Comparison of ENCODE assay signal across 1 cellular context in the genomic region with DNA sequence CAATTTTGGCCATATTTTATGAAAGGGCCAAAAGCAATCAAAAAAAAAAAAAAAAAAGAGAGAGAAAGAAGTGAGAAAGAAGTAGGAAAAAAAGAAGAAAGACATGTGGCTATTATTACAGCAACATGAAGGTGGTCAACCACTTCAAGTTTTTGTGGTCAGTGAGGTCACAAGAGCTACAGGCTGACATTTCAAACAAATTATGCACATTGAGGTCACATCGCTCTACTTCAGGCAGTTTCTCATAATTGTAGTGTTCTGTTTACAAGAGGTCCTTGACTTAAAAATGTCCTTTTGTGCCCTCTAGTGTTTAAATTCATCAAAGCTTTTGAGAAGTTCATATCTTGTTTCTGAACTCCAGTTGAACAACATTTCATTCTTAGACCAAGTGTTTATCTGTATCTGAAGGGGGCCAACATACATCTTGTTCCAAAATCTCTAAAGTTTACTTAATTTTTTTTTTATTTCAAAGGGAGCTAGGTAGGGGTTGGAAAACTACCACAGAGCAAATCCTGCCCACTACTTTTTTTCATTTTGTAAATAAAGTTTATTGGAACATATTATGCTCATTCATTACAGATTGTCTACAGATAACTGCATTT.
TF ChIP-seq lines count a peak whose summit lies in the region.

No MANE protein-coding gene starts in this region.

TF ChIP-seq in GM12878, 131 proteins besides CTCF, POLR2A, EP300 and RAD21 (continued from another document and continues in another):
- TF ChIP-seq ZBTB4 (CRISPR knock-in tag; IDR thresholded peaks at IDR 0.05): no peak
- TF ChIP-seq SMC3 (IDR thresholded peaks at IDR 0.05; ENCODE audit: borderline replicate concordance, low read length): peak; percentile 67; the same call in 1 of the 2 replicates
- no peak for TF ChIP-seq MYC (IDR thresholded peaks at IDR 0.05; ENCODE audit: insufficient read depth, insufficient read length, insufficient replicate concordance, low read length, severe bottlenecking)
- TF ChIP-seq TCF7 (IDR thresholded peaks at IDR 0.05; ENCODE audit: borderline replicate concordance): peak; percentile 50; the same call in 1 of the 2 replicates
- no peak for TF ChIP-seq TCF12 (IDR thresholded peaks at IDR 0.05; ENCODE audit: low read depth, low read length)
- peak; percentile 81 for TF ChIP-seq ATF2 (IDR thresholded peaks at IDR 0.05; ENCODE audit: low read length)
- TF ChIP-seq EGR1 (IDR thresholded peaks at IDR 0.05; ENCODE audit: borderline replicate concordance in 1 of 2, low read depth in 2 of 2, low read length in 2 of 2): no peak
- TF ChIP-seq SPI1 (IDR thresholded peaks at IDR 0.05; ENCODE audit: borderline replicate concordance, insufficient read depth, low read depth, low read length): no peak
- TF ChIP-seq ZNF207 (IDR thresholded peaks at IDR 0.05; ENCODE audit: borderline replicate concordance): no peak
- no peak for TF ChIP-seq CBX3 (IDR thresholded peaks at IDR 0.05; ENCODE audit: borderline replicate concordance, low read depth)
- 0 out of 2 replicates have a peak, but pooled peaks have one; percentile 37 for TF ChIP-seq PML (IDR thresholded peaks at IDR 0.05; ENCODE audit: low read length)
- no peak for TF ChIP-seq FOXK2 (IDR thresholded peaks at IDR 0.05)
- TF ChIP-seq ZZZ3 (IDR thresholded peaks at IDR 0.05; ENCODE audit: control insufficient read depth, insufficient read length, low read depth): no peak
- TF ChIP-seq IRF4 (IDR thresholded peaks at IDR 0.05; ENCODE audit: low read depth, low read length): peak; percentile 64; the same call in 1 of the 2 replicates
- no peak for TF ChIP-seq MYB (IDR thresholded peaks at IDR 0.05; ENCODE audit: borderline replicate concordance, low read depth, low read length)
- peak; percentile 87 for TF ChIP-seq ATF7 (IDR thresholded peaks at IDR 0.05; ENCODE audit: low read depth)
- no peak for TF ChIP-seq NFXL1 (IDR thresholded peaks at IDR 0.05; ENCODE audit: borderline replicate concordance)
- TF ChIP-seq ZNF217 (IDR thresholded peaks at IDR 0.05): no peak
- TF ChIP-seq EED (IDR thresholded peaks at IDR 0.05; ENCODE audit: low read depth): no peak
- no peak for TF ChIP-seq ZNF274 (IDR thresholded peaks at IDR 0.05; ENCODE audit: insufficient read depth, insufficient read length)
- TF ChIP-seq, protein P1, sequence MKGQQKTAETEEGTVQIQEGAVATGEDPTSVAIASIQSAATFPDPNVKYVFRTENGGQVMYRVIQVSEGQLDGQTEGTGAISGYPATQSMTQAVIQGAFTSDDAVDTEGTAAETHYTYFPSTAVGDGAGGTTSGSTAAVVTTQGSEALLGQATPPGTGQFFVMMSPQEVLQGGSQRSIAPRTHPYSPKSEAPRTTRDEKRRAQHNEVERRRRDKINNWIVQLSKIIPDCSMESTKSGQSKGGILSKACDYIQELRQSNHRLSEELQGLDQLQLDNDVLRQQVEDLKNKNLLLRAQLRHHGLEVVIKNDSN (IDR thresholded peaks at IDR 0.05; ENCODE audit: borderline replicate concordance, extremely low read length, insufficient read depth, low read depth, low read length): no peak
- peak; percentile 91 for TF ChIP-seq CBFB (IDR thresholded peaks at IDR 0.05; ENCODE audit: low read depth)
- no peak for TF ChIP-seq KDM1A (IDR thresholded peaks at IDR 0.05; ENCODE audit: borderline replicate concordance)
- TF ChIP-seq RUNX3 (IDR thresholded peaks at IDR 0.05; ENCODE audit: low read length): peak; percentile 99
- no peak for TF ChIP-seq KAT2A (conservative IDR thresholded peaks at IDR 0.05; ENCODE audit: control insufficient read depth, low read depth, low read length)
- no peak for TF ChIP-seq MAX (IDR thresholded peaks at IDR 0.05; ENCODE audit: low read depth, low read length)
- no peak for TF ChIP-seq TCF3 (IDR thresholded peaks at IDR 0.05; ENCODE audit: borderline replicate concordance, insufficient read depth, low read depth, low read length)
- no peak for TF ChIP-seq SKIL (IDR thresholded peaks at IDR 0.05; ENCODE audit: low read depth, poor library complexity, severe bottlenecking)
- TF ChIP-seq BRCA1 (IDR thresholded peaks at IDR 0.05; ENCODE audit: low read depth, low read length): no peak
- TF ChIP-seq, protein P2, sequence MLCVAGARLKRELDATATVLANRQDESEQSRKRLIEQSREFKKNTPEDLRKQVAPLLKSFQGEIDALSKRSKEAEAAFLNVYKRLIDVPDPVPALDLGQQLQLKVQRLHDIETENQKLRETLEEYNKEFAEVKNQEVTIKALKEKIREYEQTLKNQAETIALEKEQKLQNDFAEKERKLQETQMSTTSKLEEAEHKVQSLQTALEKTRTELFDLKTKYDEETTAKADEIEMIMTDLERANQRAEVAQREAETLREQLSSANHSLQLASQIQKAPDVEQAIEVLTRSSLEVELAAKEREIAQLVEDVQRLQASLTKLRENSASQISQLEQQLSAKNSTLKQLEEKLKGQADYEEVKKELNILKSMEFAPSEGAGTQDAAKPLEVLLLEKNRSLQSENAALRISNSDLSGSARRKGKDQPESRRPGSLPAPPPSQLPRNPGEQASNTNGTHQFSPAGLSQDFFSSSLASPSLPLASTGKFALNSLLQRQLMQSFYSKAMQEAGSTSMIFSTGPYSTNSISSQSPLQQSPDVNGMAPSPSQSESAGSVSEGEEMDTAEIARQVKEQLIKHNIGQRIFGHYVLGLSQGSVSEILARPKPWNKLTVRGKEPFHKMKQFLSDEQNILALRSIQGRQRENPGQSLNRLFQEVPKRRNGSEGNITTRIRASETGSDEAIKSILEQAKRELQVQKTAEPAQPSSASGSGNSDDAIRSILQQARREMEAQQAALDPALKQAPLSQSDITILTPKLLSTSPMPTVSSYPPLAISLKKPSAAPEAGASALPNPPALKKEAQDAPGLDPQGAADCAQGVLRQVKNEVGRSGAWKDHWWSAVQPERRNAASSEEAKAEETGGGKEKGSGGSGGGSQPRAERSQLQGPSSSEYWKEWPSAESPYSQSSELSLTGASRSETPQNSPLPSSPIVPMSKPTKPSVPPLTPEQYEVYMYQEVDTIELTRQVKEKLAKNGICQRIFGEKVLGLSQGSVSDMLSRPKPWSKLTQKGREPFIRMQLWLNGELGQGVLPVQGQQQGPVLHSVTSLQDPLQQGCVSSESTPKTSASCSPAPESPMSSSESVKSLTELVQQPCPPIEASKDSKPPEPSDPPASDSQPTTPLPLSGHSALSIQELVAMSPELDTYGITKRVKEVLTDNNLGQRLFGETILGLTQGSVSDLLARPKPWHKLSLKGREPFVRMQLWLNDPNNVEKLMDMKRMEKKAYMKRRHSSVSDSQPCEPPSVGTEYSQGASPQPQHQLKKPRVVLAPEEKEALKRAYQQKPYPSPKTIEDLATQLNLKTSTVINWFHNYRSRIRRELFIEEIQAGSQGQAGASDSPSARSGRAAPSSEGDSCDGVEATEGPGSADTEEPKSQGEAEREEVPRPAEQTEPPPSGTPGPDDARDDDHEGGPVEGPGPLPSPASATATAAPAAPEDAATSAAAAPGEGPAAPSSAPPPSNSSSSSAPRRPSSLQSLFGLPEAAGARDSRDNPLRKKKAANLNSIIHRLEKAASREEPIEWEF (IDR thresholded peaks at IDR 0.05; ENCODE audit: insufficient replicate concordance, low read depth, low read length): no peak
- no peak; the same call in 1 of the 2 replicates for TF ChIP-seq RELB (IDR thresholded peaks at IDR 0.05; ENCODE audit: low read depth)
- TF ChIP-seq, protein P3, sequence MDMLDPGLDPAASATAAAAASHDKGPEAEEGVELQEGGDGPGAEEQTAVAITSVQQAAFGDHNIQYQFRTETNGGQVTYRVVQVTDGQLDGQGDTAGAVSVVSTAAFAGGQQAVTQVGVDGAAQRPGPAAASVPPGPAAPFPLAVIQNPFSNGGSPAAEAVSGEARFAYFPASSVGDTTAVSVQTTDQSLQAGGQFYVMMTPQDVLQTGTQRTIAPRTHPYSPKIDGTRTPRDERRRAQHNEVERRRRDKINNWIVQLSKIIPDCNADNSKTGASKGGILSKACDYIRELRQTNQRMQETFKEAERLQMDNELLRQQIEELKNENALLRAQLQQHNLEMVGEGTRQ (IDR thresholded peaks at IDR 0.05; ENCODE audit: borderline replicate concordance, low read depth, low read length): no peak
- no peak for TF ChIP-seq E2F8 (IDR thresholded peaks at IDR 0.05; ENCODE audit: low read depth, partially characterized antibody)
- no peak for TF ChIP-seq GABPA (IDR thresholded peaks at IDR 0.05; ENCODE audit: low read depth)
- no peak for TF ChIP-seq SMARCA5 (IDR thresholded peaks at IDR 0.05)
- TF ChIP-seq HDAC6 (IDR thresholded peaks at IDR 0.05; ENCODE audit: unreplicated experiment): no peak
- TF ChIP-seq TARDBP (IDR thresholded peaks at IDR 0.05; ENCODE audit: borderline replicate concordance): no peak
- TF ChIP-seq RBBP5 (conservative IDR thresholded peaks at IDR 0.05): no peak
- TF ChIP-seq HDGF (IDR thresholded peaks at IDR 0.05): no peak
